20 cellular contexts compared by ENCODE assay signal in the genomic region with DNA sequence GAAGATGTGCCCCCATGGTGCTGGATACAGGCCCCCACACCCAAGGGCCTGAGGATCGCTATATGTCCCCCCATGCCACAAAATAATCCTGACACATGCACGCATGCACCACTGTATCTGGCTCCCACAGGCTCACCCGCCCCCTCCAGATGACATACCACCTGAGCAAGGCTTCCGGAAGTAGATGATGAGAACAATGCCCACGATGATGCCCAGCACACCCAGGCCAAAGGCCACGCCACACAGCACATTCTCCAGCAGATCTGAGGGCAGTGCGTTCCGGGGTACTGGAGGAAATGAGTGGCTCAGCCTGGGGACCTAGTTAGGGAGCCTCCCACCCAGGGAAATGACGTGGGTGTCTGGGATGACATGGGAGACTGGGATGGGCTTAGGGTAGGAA. TPM values are rescaled to one million over a fixed set of nuclear protein-coding genes. Genes with fewer than 3 reads are reported as not detected.
A peak's percentile ranks its signal among the peaks of the same experiment; 100 is the strongest.
DNase-seq lines count a peak whose midpoint lies in the region; ATAC-seq, FAIRE-seq and TF ChIP-seq lines count a peak whose summit lies in the region.
"Had no signal": no experiment of that assay in that cellular context is flagged by ENCODE, and none has a peak within 500 bp of the region (broad histone marks: within the 10 kb centered on the region; RNA-seq: fewer than 3 reads in every experiment).

No MANE protein-coding gene starts in this region.

- H3K27ac Mint-ChIP-seq in dendritic cell treated with granulocyte-macrophage colony-stimulating factor and Interleukin-4, amounts not matched to agents 40 ng/mL and 50 ng/mL, for 4 days: peak overlapping the region; percentile 98
- H3K27ac Mint-ChIP-seq in activated CD8-positive, alpha-beta T cell treated with anti-CD3 and anti-CD28 coated beads for 36 hours: no peak overlapping the region

- in situ Hi-C loops in HepG2 (cut with HindIII; ENCODE audit: extremely low pct_ligation_motif_present, low pct_unique_long_range_greater_than_20kb): loop anchor here (5.0 kb wide), 1 partner anchor 62 kb away; no protein-coding TSS in a partner anchor

- H3K79me2 ChIP-seq in HepG2 (ENCODE audit: insufficient read depth, low read length): no peaks in the 10 kb centered on the region
- peaks cover 37% of the 10 kb centered on the region for H3K79me2 ChIP-seq in Karpas-422 (ENCODE audit: low read length)

- intact Hi-C loops in HepG2 (cut with micrococcal nuclease; ENCODE audit: unreplicated experiment) (no loop called here), right lobe of liver (cut with DNase I) (loop anchor here in 1 of 2 donors (5.0 kb wide), 1 partner anchor 67 kb away; no protein-coding TSS in a partner anchor)
- intact Hi-C loops in dendritic cell treated with granulocyte-macrophage colony-stimulating factor and Interleukin-4, amounts not matched to agents 40 ng/mL and 50 ng/mL, for 4 days (cut with micrococcal nuclease): no loop called here
- intact Hi-C loops in activated CD8-positive, alpha-beta T cell treated with anti-CD3 and anti-CD28 coated beads for 36 hours (cut with micrococcal nuclease): no loop called here

- H3K4me3 ChIP-seq in HepG2 (replicated peaks in 1 of 3; ENCODE audit: insufficient read depth in 1 of 3, low read depth in 2 of 3, low read length in 3 of 3) (no peak overlapping the region), right lobe of liver (no peak overlapping the region), Karpas-422 (ENCODE audit: low read length) (peak overlapping the region; percentile 45; the same call in 1 of the 2 replicates)
- H3K4me3 ChIP-seq: Peyer's patch had no signal

- H4K20me1 ChIP-seq in HepG2 (ENCODE audit: insufficient read depth, low read length) (no peaks in the 10 kb centered on the region), Karpas-422 (ENCODE audit: insufficient read depth, low read depth, low read length) (no peaks in the 10 kb centered on the region)

- H2AFZ ChIP-seq in HepG2 (ENCODE audit: low read length) (no peak overlapping the region), Karpas-422 (ENCODE audit: low read length) (no peak overlapping the region)

- DNase-seq in HepG2 (ENCODE audit: low spot score) (no peak), right lobe of liver (no peak), Karpas-422 (peak; percentile 49), NCI-H69 (lab: John Stamatoyannopoulos, UW) (no peak)
- no peak for DNase-seq in activated naive CD4-positive, alpha-beta T cell (lab: John Stamatoyannopoulos, UW)
- no peak for DNase-seq in activated CD8-positive, alpha-beta T cell treated with anti-CD3 and anti-CD28 coated beads for 36 hours
- DNase-seq: 8988T, DMS79, GDM1, H9, KG1, NCI-H1105, NCI-H1694 treated with DMSO at 0.1 percent for 48 hours, Peyer's patch, Right ventricle myocardium superior, SK-N-SH had no signal

- H3K9me3 ChIP-seq in HepG2 (ENCODE audit: low read length) (peaks cover 5% of the 10 kb centered on the region), right lobe of liver (no peaks in the 10 kb centered on the region), Karpas-422 (ENCODE audit: low read length) (no peaks in the 10 kb centered on the region; the same call in 1 of the 2 replicates)
- H3K9me3 ChIP-seq: Peyer's patch had no signal

- 2% methylated on average over 8 of the region's 9 CpGs for WGBS in HepG2 (ENCODE audit: low lambda C conversion rate)
- WGBS in right lobe of liver (ENCODE audit: insufficient coverage, low coverage, low lambda C conversion rate, missing lambda C conversion rate): 80% methylated on average over 8 of the region's 9 CpGs

- H3K36me3 Mint-ChIP-seq in dendritic cell treated with granulocyte-macrophage colony-stimulating factor and Interleukin-4, amounts not matched to agents 40 ng/mL and 50 ng/mL, for 4 days (ENCODE audit: low read depth): peaks cover 92% of the 10 kb centered on the region
- no peaks in the 10 kb centered on the region for H3K36me3 Mint-ChIP-seq in activated CD8-positive, alpha-beta T cell treated with anti-CD3 and anti-CD28 coated beads for 36 hours (ENCODE audit: low read depth)

- no TSS peak for BruUV-seq in HepG2 (replicated peaks; lab: Mats Ljungman, UMichigan)

- H3K4me2 ChIP-seq in HepG2 (ENCODE audit: low read depth, low read length) (no peak overlapping the region), Karpas-422 (ENCODE audit: low read depth, low read length, poor library complexity, severe bottlenecking) (peak overlapping the region; percentile 93)
- H3K4me2 ChIP-seq: SK-N-SH had no signal

- CTCF ChIA-PET in HepG2 (lab: Yijun Ruan, JAX; ENCODE audit: low intra/inter-chr PET ratio, low total read pairs): interaction anchor here (3.1 kb wide), 1 partner anchor 64 kb away, joined by 31 read pairs; no protein-coding TSS in a partner anchor
- CTCF ChIA-PET in activated CD8-positive, alpha-beta T cell treated with anti-CD3 and anti-CD28 coated beads for 36 hours (lab: Charles Lee): interaction anchor here (1.1 to 11.2 kb wide), 3 partner anchors 11 to 45 kb away, joined by 3 to 372 read pairs (median 246); a partner anchor contains a TSS

- peaks cover 77% of the 10 kb centered on the region for H3K4me1 Mint-ChIP-seq in dendritic cell treated with granulocyte-macrophage colony-stimulating factor and Interleukin-4, amounts not matched to agents 40 ng/mL and 50 ng/mL, for 4 days (ENCODE audit: low read depth)
- H3K4me1 Mint-ChIP-seq in activated CD8-positive, alpha-beta T cell treated with anti-CD3 and anti-CD28 coated beads for 36 hours (ENCODE audit: low read depth): peaks cover 75% of the 10 kb centered on the region

- peaks cover 12% of the 10 kb centered on the region for H3K4me1 ChIP-seq in HepG2 (ENCODE audit: insufficient read depth, low read length)
- H3K4me1 ChIP-seq in right lobe of liver: no peaks in the 10 kb centered on the region
- peaks cover 90% of the 10 kb centered on the region for H3K4me1 ChIP-seq in Karpas-422 (ENCODE audit: low read length)

- TF ChIP-seq CTCF in HepG2 (CRISPR knock-in tag; IDR thresholded peaks at IDR 0.05) (no peak), right lobe of liver (IDR thresholded peaks at IDR 0.05) (no peak)
- no peak for TF ChIP-seq CTCF in activated CD8-positive, alpha-beta T cell treated with anti-CD3 and anti-CD28 coated beads for 36 hours (IDR thresholded peaks at IDR 0.05)

- H3K27ac ChIP-seq in HepG2 (ENCODE audit: extremely low read length, insufficient read depth, low read length): no peak overlapping the region
- no peak overlapping the region for H3K27ac ChIP-seq in right lobe of liver
- peak overlapping the region; percentile 99 for H3K27ac ChIP-seq in Karpas-422 (ENCODE audit: low read length)
- H3K27ac ChIP-seq: C4-2B had no signal

- TF ChIP-seq EP300 in HepG2 (IDR thresholded peaks at IDR 0.05; ENCODE audit: low read depth in 2 of 2, low read length in 2 of 2) (no peak), HepG2 (CRISPR knock-in tag; IDR thresholded peaks at IDR 0.05; ENCODE audit: borderline replicate concordance) (no peak)

- no peaks in the 10 kb centered on the region for H3K27me3 Mint-ChIP-seq in dendritic cell treated with granulocyte-macrophage colony-stimulating factor and Interleukin-4, amounts not matched to agents 40 ng/mL and 50 ng/mL, for 4 days
- H3K27me3 Mint-ChIP-seq in activated CD8-positive, alpha-beta T cell treated with anti-CD3 and anti-CD28 coated beads for 36 hours: no peaks in the 10 kb centered on the region

- ATAC-seq in HepG2 (no peak), right lobe of liver (no peak), HG03521 (IDR thresholded peaks at IDR 0.05; ENCODE audit: unreplicated experiment) (no peak)
- ATAC-seq in activated CD8-positive, alpha-beta T cell treated with anti-CD3 and anti-CD28 coated beads for 36 hours: no peak

- H3K36me3 ChIP-seq in HepG2 (replicated peaks in 1 of 2; ENCODE audit: control insufficient read depth in 1 of 2, insufficient read depth in 2 of 2, low read length in 2 of 2): no peaks in the 10 kb centered on the region
- H3K36me3 ChIP-seq in right lobe of liver: no peaks in the 10 kb centered on the region
- H3K36me3 ChIP-seq in Karpas-422 (ENCODE audit: insufficient read depth, low read length): peaks cover 10% of the 10 kb centered on the region
- H3K36me3 ChIP-seq: Peyer's patch had no signal

- H3K9ac ChIP-seq in HepG2 (ENCODE audit: insufficient read depth, low read depth, low read length) (no peak overlapping the region), Karpas-422 (ENCODE audit: low read length) (peak overlapping the region; percentile 51)
- H3K9ac ChIP-seq: SK-N-SH had no signal

- POLR2A ChIA-PET in HepG2 (lab: Yijun Ruan, JAX): interaction anchor here (8.9 kb wide), 1 partner anchor 23 kb away, joined by 202 read pairs; a partner anchor contains a TSS
- POLR2A ChIA-PET in activated CD8-positive, alpha-beta T cell treated with anti-CD3 and anti-CD28 coated beads for 36 hours (lab: Charles Lee): interaction anchor here (1.2 to 30.4 kb wide), 2 partner anchors 15 to 28 kb away, joined by 3 to 852 read pairs; a partner anchor contains a TSS

- H3K9me3 Mint-ChIP-seq in dendritic cell treated with granulocyte-macrophage colony-stimulating factor and Interleukin-4, amounts not matched to agents 40 ng/mL and 50 ng/mL, for 4 days: no peaks in the 10 kb centered on the region
- peaks cover 5% of the 10 kb centered on the region for H3K9me3 Mint-ChIP-seq in activated CD8-positive, alpha-beta T cell treated with anti-CD3 and anti-CD28 coated beads for 36 hours
- H3K9me3 Mint-ChIP-seq: H9 had no signal

- H3K9me2 ChIP-seq in Karpas-422 (replicated peaks; ENCODE audit: insufficient read depth, low read length): no peaks in the 10 kb centered on the region
- H3K9me2 ChIP-seq: SK-N-SH had no signal

- H3K27me3 ChIP-seq in HepG2 (ENCODE audit: control insufficient read depth in 1 of 2, insufficient read depth in 2 of 2, low read length in 2 of 2) (peaks cover 3 to 13% of the 10 kb centered on the region in 2 experiments; a peak in 2 of 5 replicates), right lobe of liver (no peaks in the 10 kb centered on the region), Karpas-422 (ENCODE audit: low read length) (no peaks in the 10 kb centered on the region)
- H3K27me3 ChIP-seq: Peyer's patch had no signal

- no peak for FAIRE-seq in HepG2 (lab: Jason Lieb, UNC)

- no peak for TF ChIP-seq POLR2A in HepG2 (IDR thresholded peaks at IDR 0.05; ENCODE audit: insufficient read depth in 1 of 2, low read depth in 2 of 2, low read length in 2 of 2)
- TF ChIP-seq POLR2A in right lobe of liver (IDR thresholded peaks at IDR 0.05): no peak

- peak overlapping the region; percentile 94 for H3K4me3 Mint-ChIP-seq in dendritic cell treated with granulocyte-macrophage colony-stimulating factor and Interleukin-4, amounts not matched to agents 40 ng/mL and 50 ng/mL, for 4 days
- H3K4me3 Mint-ChIP-seq in activated CD8-positive, alpha-beta T cell treated with anti-CD3 and anti-CD28 coated beads for 36 hours: no peak overlapping the region

- no peak for TF ChIP-seq RAD21 in HepG2 (CRISPR knock-in tag; IDR thresholded peaks at IDR 0.05)

RNA-seq across cellular contexts. Expression of a gene that starts 3.8 kb away (rescaled TPM):
- 0.71 and 1.3 TPM in 2 replicates for total RNA-seq in HepG2 (2016; rRNA removed; fragmentation: Illumina TruSeq; extraction: Trizol)
- 0.53 and 0.61 TPM in 2 replicates for total RNA-seq in HepG2 (2016; cell fraction: cytosol; rRNA removed; fragmentation: Illumina TruSeq; extraction: Trizol; ENCODE audit: low read depth)
- total RNA-seq in HepG2 (2016; cell fraction: insoluble cytoplasmic fraction; rRNA removed; fragmentation: Illumina TruSeq; extraction: Trizol): 0.82 and 1.2 TPM in 2 replicates
- total RNA-seq in HepG2 (2016; cell fraction: membrane; rRNA removed; fragmentation: Illumina TruSeq; extraction: Trizol): 0.46 and 0.76 TPM in 2 replicates
- 0.78 and 0.85 TPM in 2 replicates for total RNA-seq in HepG2 (2016; cell fraction: nucleus; rRNA removed; fragmentation: Illumina TruSeq; extraction: Trizol)
- polyA plus RNA-seq in HepG2 (2011; rRNA removed): 0.70 and 1.7 TPM in 2 replicates
- polyA plus RNA-seq in HepG2 (2011; cell fraction: cytosol; rRNA removed): 0.59 and 1.2 TPM in 2 replicates
- 3.1 and 3.3 TPM in 2 replicates for polyA plus RNA-seq in HepG2 (2011; cell fraction: nucleus; rRNA removed)
- polyA plus RNA-seq in HepG2 (2012): 1.6 and 1.7 TPM in 2 replicates
- 0.12 and 0.36 TPM in 2 replicates for polyA plus RNA-seq in HepG2 (2016; cell fraction: cytosol; fragmentation: Illumina TruSeq; extraction: Trizol; ENCODE audit: low read depth)
- polyA plus RNA-seq in HepG2 (2016; cell fraction: insoluble cytoplasmic fraction; fragmentation: Illumina TruSeq; extraction: Trizol; ENCODE audit: low read depth): 0.62 and 0.68 TPM in 2 replicates
- polyA plus RNA-seq in HepG2 (2016; cell fraction: membrane; fragmentation: Illumina TruSeq; extraction: Trizol; ENCODE audit: low read depth): 0.63 and 0.96 TPM in 2 replicates
- polyA plus RNA-seq in HepG2 (2016; cell fraction: nucleus; fragmentation: Illumina TruSeq; extraction: Trizol; ENCODE audit: insufficient read depth, low read depth): 2.9 and 4.5 TPM in 2 replicates
- 1.2 and 1.9 TPM in 2 replicates for polyA minus RNA-seq in HepG2 (2011; rRNA and poly(A)+ RNA removed; ENCODE audit: low replicate concordance)
- not detected in 2 replicates for polyA minus RNA-seq in HepG2 (2011; cell fraction: cytosol; rRNA and poly(A)+ RNA removed)
- polyA minus RNA-seq in HepG2 (2011; cell fraction: nucleus; rRNA and poly(A)+ RNA removed): 1.7 and 2.3 TPM in 2 replicates
- 10 to 100 TPM in 4 of 6 experiments, 1 to 10 TPM in 2; 6.9 to 26.2 (median 10.7) TPM for total RNA-seq in right lobe of liver
- total RNA-seq in Karpas-422 (2014; rRNA removed; shearing (Covaris generic); ENCODE audit: low replicate concordance): 325 and 451 TPM in 2 replicates
- total RNA-seq in activated CD8-positive, alpha-beta T cell treated with anti-CD3 and anti-CD28 coated beads for 36 hours: 10 to 100 TPM; 16.2 TPM

RNA-seq across cellular contexts. Expression of a gene that starts 8.3 kb away (rescaled TPM):
- total RNA-seq in HepG2 (2016; rRNA removed; fragmentation: Illumina TruSeq; extraction: Trizol) (not detected in 2 replicates), right lobe of liver (10 to 100 TPM in 1 of 6 experiments, 1 to 10 TPM in 5; 1.8 to 22.0 (median 6.5) TPM)
- total RNA-seq in HepG2 (2016; cell fraction: cytosol; rRNA removed; fragmentation: Illumina TruSeq; extraction: Trizol; ENCODE audit: low read depth): not detected in 2 replicates
- total RNA-seq in HepG2 (2016; cell fraction: insoluble cytoplasmic fraction; rRNA removed; fragmentation: Illumina TruSeq; extraction: Trizol): not detected in 2 replicates
- total RNA-seq in HepG2 (2016; cell fraction: membrane; rRNA removed; fragmentation: Illumina TruSeq; extraction: Trizol): not detected in 2 replicates
- total RNA-seq in HepG2 (2016; cell fraction: nucleus; rRNA removed; fragmentation: Illumina TruSeq; extraction: Trizol): not detected in 2 replicates
- not detected in 2 replicates for polyA plus RNA-seq in HepG2 (2011; rRNA removed)
- polyA plus RNA-seq in HepG2 (2011; cell fraction: cytosol; rRNA removed): not detected in 2 replicates
- 0.09 TPM in 1 of 2 replicates, not detected in the other for polyA plus RNA-seq in HepG2 (2011; cell fraction: nucleus; rRNA removed)
- not detected in 2 replicates for polyA plus RNA-seq in HepG2 (2012)
- not detected in 2 replicates for polyA plus RNA-seq in HepG2 (2016; cell fraction: cytosol; fragmentation: Illumina TruSeq; extraction: Trizol; ENCODE audit: low read depth)
- not detected in 2 replicates for polyA plus RNA-seq in HepG2 (2016; cell fraction: insoluble cytoplasmic fraction; fragmentation: Illumina TruSeq; extraction: Trizol; ENCODE audit: low read depth)
- not detected in 2 replicates for polyA plus RNA-seq in HepG2 (2016; cell fraction: membrane; fragmentation: Illumina TruSeq; extraction: Trizol; ENCODE audit: low read depth)
- polyA plus RNA-seq in HepG2 (2016; cell fraction: nucleus; fragmentation: Illumina TruSeq; extraction: Trizol; ENCODE audit: insufficient read depth, low read depth): not detected in 2 replicates
- polyA minus RNA-seq in HepG2 (2011; rRNA and poly(A)+ RNA removed; ENCODE audit: low replicate concordance): not detected in 2 replicates
- not detected in 2 replicates for polyA minus RNA-seq in HepG2 (2011; cell fraction: cytosol; rRNA and poly(A)+ RNA removed)
- polyA minus RNA-seq in HepG2 (2011; cell fraction: nucleus; rRNA and poly(A)+ RNA removed): not detected in 2 replicates
- 116 and 142 TPM in 2 replicates for total RNA-seq in Karpas-422 (2014; rRNA removed; shearing (Covaris generic); ENCODE audit: low replicate concordance)
- 1 to 10 TPM; 3.5 to 3.6 TPM for total RNA-seq in activated CD8-positive, alpha-beta T cell treated with anti-CD3 and anti-CD28 coated beads for 36 hours
- total RNA-seq: MCF 10A had no signal
- polyA plus RNA-seq: SK-N-SH had no signal

RNA-seq across cellular contexts. Expression of a gene that starts 19.3 kb away (rescaled TPM):
- total RNA-seq in HepG2 (2016; rRNA removed; fragmentation: Illumina TruSeq; extraction: Trizol): 71.5 and 143 TPM in 2 replicates
- 57.3 and 65.0 TPM in 2 replicates for total RNA-seq in HepG2 (2016; cell fraction: cytosol; rRNA removed; fragmentation: Illumina TruSeq; extraction: Trizol; ENCODE audit: low read depth)
- 67.2 and 139 TPM in 2 replicates for total RNA-seq in HepG2 (2016; cell fraction: insoluble cytoplasmic fraction; rRNA removed; fragmentation: Illumina TruSeq; extraction: Trizol)
- 98.6 and 98.8 TPM in 2 replicates for total RNA-seq in HepG2 (2016; cell fraction: membrane; rRNA removed; fragmentation: Illumina TruSeq; extraction: Trizol)
- 221 and 247 TPM in 2 replicates for total RNA-seq in HepG2 (2016; cell fraction: nucleus; rRNA removed; fragmentation: Illumina TruSeq; extraction: Trizol)
- 194 and 202 TPM in 2 replicates for polyA plus RNA-seq in HepG2 (2011; rRNA removed)
- polyA plus RNA-seq in HepG2 (2011; cell fraction: cytosol; rRNA removed): 75.6 and 93.5 TPM in 2 replicates
- 401 and 432 TPM in 2 replicates for polyA plus RNA-seq in HepG2 (2011; cell fraction: nucleus; rRNA removed)
- polyA plus RNA-seq in HepG2 (2012): 149 and 160 TPM in 2 replicates
- 30.1 and 33.2 TPM in 2 replicates for polyA plus RNA-seq in HepG2 (2016; cell fraction: cytosol; fragmentation: Illumina TruSeq; extraction: Trizol; ENCODE audit: low read depth)
- 94.6 and 114 TPM in 2 replicates for polyA plus RNA-seq in HepG2 (2016; cell fraction: insoluble cytoplasmic fraction; fragmentation: Illumina TruSeq; extraction: Trizol; ENCODE audit: low read depth)
- polyA plus RNA-seq in HepG2 (2016; cell fraction: membrane; fragmentation: Illumina TruSeq; extraction: Trizol; ENCODE audit: low read depth): 58.5 and 64.6 TPM in 2 replicates
- 653 and 682 TPM in 2 replicates for polyA plus RNA-seq in HepG2 (2016; cell fraction: nucleus; fragmentation: Illumina TruSeq; extraction: Trizol; ENCODE audit: insufficient read depth, low read depth)
- 126 and 157 TPM in 2 replicates for polyA minus RNA-seq in HepG2 (2011; rRNA and poly(A)+ RNA removed; ENCODE audit: low replicate concordance)
- polyA minus RNA-seq in HepG2 (2011; cell fraction: cytosol; rRNA and poly(A)+ RNA removed): 43.6 and 49.2 TPM in 2 replicates
- 223 and 377 TPM in 2 replicates for polyA minus RNA-seq in HepG2 (2011; cell fraction: nucleus; rRNA and poly(A)+ RNA removed)
- 100 to 1,000 TPM in 1 of 6 experiments, 10 to 100 TPM in 5; 66.3 to 111 (median 73.7) TPM for total RNA-seq in right lobe of liver
- 201 and 221 TPM in 2 replicates for total RNA-seq in Karpas-422 (2014; rRNA removed; shearing (Covaris generic); ENCODE audit: low replicate concordance)
- total RNA-seq in activated CD8-positive, alpha-beta T cell treated with anti-CD3 and anti-CD28 coated beads for 36 hours: 100 to 1,000 TPM; 219 to 235 TPM

Comparison
In these comparisons a context has a peak if more than half of its experiments do, and no peak if none do; other contexts are left out.
1. RNA of a gene that starts 3.8 kb away (total RNA-seq): 325 to 451 TPM in Karpas-422; 16.2 TPM in activated CD8-positive, alpha-beta T cell treated with anti-CD3 and anti-CD28 coated beads for 36 hours, 6.9 to 26.2 TPM in right lobe of liver and 0.46 to 1.3 TPM in HepG2; every median in the first group is over 10 times any median in the second.